In the genomic region with DNA sequence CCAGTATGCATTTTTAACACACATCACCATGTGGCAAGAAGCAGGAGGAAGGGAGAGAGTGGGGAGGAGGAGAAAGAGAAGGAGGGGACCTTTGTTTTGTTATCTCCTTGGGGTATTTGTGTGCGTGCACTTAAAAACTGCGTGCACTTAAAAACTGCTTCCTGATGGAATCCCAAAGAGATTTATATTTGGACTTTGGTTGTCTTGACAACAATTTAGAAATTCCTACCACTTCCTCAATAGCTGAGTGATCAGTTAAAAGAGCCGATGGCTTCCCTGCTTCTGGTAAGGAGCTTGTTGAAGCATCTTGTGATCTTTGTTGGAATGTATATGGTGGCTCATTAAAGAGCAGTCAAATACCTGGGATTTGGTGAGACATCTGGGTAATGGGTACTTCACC, we compare ENCODE assay signal across 17 cellular contexts. TPM values are rescaled to one million over a fixed set of nuclear protein-coding genes. Genes with fewer than 3 reads are reported as not detected.
DNase-seq lines count a peak whose midpoint lies in the region; ATAC-seq, FAIRE-seq and TF ChIP-seq lines count a peak whose summit lies in the region.
"Had no signal": no experiment of that assay in that cellular context is flagged by ENCODE, and none has a peak within 500 bp of the region (broad histone marks: within the 10 kb centered on the region; RNA-seq: fewer than 3 reads in every experiment).

No MANE protein-coding gene starts in this region.

- peaks cover 50 to 82% of the 10 kb centered on the region in 2 donors for H3K4me1 Mint-ChIP-seq in stimulated activated naive B cell treated with anti-CD40 and anti-IgM and Interleukin-4, amounts not matched to agents 10 μg/mL and 1 μg/mL and 100 μg/mL, for 72 hours

- TF ChIP-seq POLR2A in GM12891 (IDR thresholded peaks at IDR 0.05; ENCODE audit: low read depth, low read length): no peak

- peaks cover 38% of the 10 kb centered on the region in 2 donors for H3K36me3 Mint-ChIP-seq in stimulated activated naive B cell treated with anti-CD40 and anti-IgM and Interleukin-4, amounts not matched to agents 10 μg/mL and 1 μg/mL and 100 μg/mL, for 72 hours
- H3K36me3 Mint-ChIP-seq: CD4-positive, CD25-positive, alpha-beta regulatory T cell had no signal

- intact Hi-C loops in posterior cingulate gyrus (cut with DNase I): loop anchor here (10.0 kb wide), 1 partner anchor 52 kb away; no protein-coding TSS in a partner anchor

- no peak for ATAC-seq in stimulated activated naive B cell treated with anti-CD40 and anti-IgM and Interleukin-4, amounts not matched to agents 10 μg/mL and 1 μg/mL and 100 μg/mL, for 72 hours (replicated peaks)
- ATAC-seq in GM19452 (IDR thresholded peaks at IDR 0.05; ENCODE audit: unreplicated experiment) (no peak), HG03521 (IDR thresholded peaks at IDR 0.05; ENCODE audit: unreplicated experiment) (no peak)
- ATAC-seq: esophagus mucosa, GM23338 had no signal

- DNase-seq in GM12891 (ENCODE audit: insufficient read length, low spot score) (no peak), astrocyte of the hippocampus (ENCODE audit: low read depth, low spot score) (peak; percentile 34), kidney tubule cell (ENCODE audit: low spot score) (peak; percentile 66), posterior cingulate gyrus (no peak)
- no peak for DNase-seq in stimulated activated naive B cell treated with anti-CD40 and anti-IgM and Interleukin-4, amounts not matched to agents 10 μg/mL and 1 μg/mL and 100 μg/mL, for 72 hours
- no peak for DNase-seq in stimulated activated CD4-positive, alpha-beta T cell treated with anti-CD3 and anti-CD28 coated beads, Interleukin-4, amount 100 ng/mL, for 4 hours
- DNase-seq: aorta; CD4-positive, CD25-positive, alpha-beta regulatory T cell; DND-41; hippocampal formation; NCI-H2081 treated with DMSO at 0.1 percent for 48 hours; NCI-H774; T-helper 2 cell had no signal

- peak overlapping the region in 1 of 2 donors; percentile 39 for H3K4me3 Mint-ChIP-seq in stimulated activated naive B cell treated with anti-CD40 and anti-IgM and Interleukin-4, amounts not matched to agents 10 μg/mL and 1 μg/mL and 100 μg/mL, for 72 hours
- H3K4me3 Mint-ChIP-seq: CD4-positive, CD25-positive, alpha-beta regulatory T cell; GM23338 had no signal

- peak overlapping the region; percentile 91 for H3K27ac Mint-ChIP-seq in stimulated activated naive B cell treated with anti-CD40 and anti-IgM and Interleukin-4, amounts not matched to agents 10 μg/mL and 1 μg/mL and 100 μg/mL, for 72 hours
- H3K27ac Mint-ChIP-seq: CD4-positive, CD25-positive, alpha-beta regulatory T cell; GM23338 had no signal

- no peak for FAIRE-seq in GM12891 (lab: Jason Lieb, UNC)

- H3K9me3 Mint-ChIP-seq in stimulated activated naive B cell treated with anti-CD40 and anti-IgM and Interleukin-4, amounts not matched to agents 10 μg/mL and 1 μg/mL and 100 μg/mL, for 72 hours: no peaks in the 10 kb centered on the region
- H3K9me3 Mint-ChIP-seq: GM23338 had no signal

- H3K27me3 Mint-ChIP-seq in stimulated activated naive B cell treated with anti-CD40 and anti-IgM and Interleukin-4, amounts not matched to agents 10 μg/mL and 1 μg/mL and 100 μg/mL, for 72 hours: peaks cover 31 to 44% of the 10 kb centered on the region in 2 donors

TF ChIP-seq in GM12891, 5 proteins besides CTCF, POLR2A, EP300 and RAD21:
- TF ChIP-seq SPI1 (IDR thresholded peaks at IDR 0.05; ENCODE audit: low read depth, low read length) (0 out of 2 replicates have a peak, but pooled peaks have one; percentile 21), PAX5 (IDR thresholded peaks at IDR 0.05; ENCODE audit: insufficient read depth, low read length, severe bottlenecking) (no peak)

RNA-seq across cellular contexts. Expression of gene RAB31, which starts 4.5 kb away (rescaled TPM):
- polyA plus RNA-seq in GM12891 (2012; ENCODE audit: low read depth, missing spikeins): 10.6 TPM

Comparison
In these comparisons a context has a peak if more than half of its experiments do, and no peak if none do; other contexts are left out.
1. DNase-seq: peak in astrocyte of the hippocampus (single experiment) and kidney tubule cell (single experiment); none in GM12891 (single experiment), stimulated activated naive B cell treated with anti-CD40 and anti-IgM and Interleukin-4, amounts not matched to agents 10 μg/mL and 1 μg/mL and 100 μg/mL, for 72 hours (single experiment), stimulated activated CD4-positive, alpha-beta T cell treated with anti-CD3 and anti-CD28 coated beads, Interleukin-4, amount 100 ng/mL, for 4 hours (0 of 2) and posterior cingulate gyrus (0 of 10).